In genomic region chr22:26285632-26286031, GRCh38 we compare ENCODE assay signal across 8 cellular contexts.
"Had no signal": no experiment of that assay in that cellular context is flagged by ENCODE, and none has a peak within 500 bp of the region (broad histone marks: within the 10 kb centered on the region; RNA-seq: fewer than 3 reads in every experiment).

No MANE protein-coding gene starts in this region.

- DNase-seq: GOT3, H7, IMR-90, KBM-7 had no signal

- H3K4me2 ChIP-seq: KMS-11 had no signal

- H3K27ac ChIP-seq: GM23248, KMS-11 had no signal

- H3K9ac ChIP-seq: GM23248, KMS-11 had no signal

- H3K4me1 ChIP-seq: HAP-1 had no signal

- H3K4me3 ChIP-seq: GM23248, HAP-1 had no signal

- H2AFZ ChIP-seq: GM23248 had no signal

- H3K9me3 ChIP-seq: HAP-1 had no signal

- FAIRE-seq: HTR-8/SVneo had no signal

- H3K36me3 ChIP-seq: HAP-1 had no signal
